Comparison of ENCODE assay signal across 8 cellular contexts in genomic region chr10:79084012-79084971, GRCh38. TPM values are rescaled to one million over a fixed set of nuclear protein-coding genes. Genes with fewer than 3 reads are reported as not detected.
DNase-seq lines count a peak whose midpoint lies in the region; ATAC-seq and TF ChIP-seq lines count a peak whose summit lies in the region.

No MANE protein-coding gene starts in this region.

- no peaks in the 10 kb centered on the region for H3K36me3 ChIP-seq in hepatocyte (replicated peaks; ENCODE audit: insufficient read depth, low read depth)

- no peak for TF ChIP-seq CTCF in NB4 (IDR thresholded peaks at IDR 0.05; ENCODE audit: low read depth, low read length)
- TF ChIP-seq CTCF in astrocyte of the spinal cord (IDR thresholded peaks at IDR 0.05; ENCODE audit: low read depth, low read length), result no peak
- TF ChIP-seq CTCF in hepatocyte (IDR thresholded peaks at IDR 0.05; ENCODE audit: poor library complexity), result no peak

- H2AFZ ChIP-seq in hepatocyte, result no peak overlapping the region

- peak overlapping the region; percentile 71 for H3K27ac ChIP-seq in hepatocyte

- 57% methylated on average over 9 of the region's 9 CpGs for WGBS in hepatocyte (ENCODE audit: low lambda C conversion rate, missing lambda C conversion rate)

- no peaks in the 10 kb centered on the region for H3K9me2 ChIP-seq in hepatocyte (replicated peaks; ENCODE audit: insufficient read depth)

- H3K4me2 ChIP-seq in hepatocyte, result peak overlapping the region; percentile 6

- no peak overlapping the region for H3K4me3 ChIP-seq in NB4 (ENCODE audit: low read depth, low read length)
- H3K4me3 ChIP-seq in astrocyte of the spinal cord (ENCODE audit: low read depth, low read length), result no peak overlapping the region
- no peak overlapping the region for H3K4me3 ChIP-seq in hepatocyte
- H3K4me3 ChIP-seq in skeletal muscle cell (ENCODE audit: low read depth, low read length), result no peak overlapping the region

- H3K4me1 ChIP-seq in hepatocyte (ENCODE audit: insufficient read depth), result peaks cover 55% of the 10 kb centered on the region

- no peaks in the 10 kb centered on the region for H3K9me3 ChIP-seq in hepatocyte (ENCODE audit: low read depth)

- no peak for ATAC-seq in GM19324 (IDR thresholded peaks at IDR 0.05; ENCODE audit: low FRiP score, unreplicated experiment)

- H4K20me1 ChIP-seq in hepatocyte (ENCODE audit: insufficient read depth, poor library complexity, severe bottlenecking), result peaks cover 100% of the 10 kb centered on the region

- peaks cover 100% of the 10 kb centered on the region for H3K79me2 ChIP-seq in hepatocyte

- in situ Hi-C loops in astrocyte of the spinal cord (cut with HindIII; ENCODE audit: low sequenced_read_pairs), result no loop called here

- DNase-seq in NCI-H146 (lab: John Stamatoyannopoulos, UW) (peak; percentile 9), NCI-H146 treated with DMSO at 0.1 percent for 48 hours (lab: John Stamatoyannopoulos, UW; ENCODE audit: unreplicated experiment) (no peak), NB4 (ENCODE audit: low read depth) (peak; percentile 90), astrocyte of the spinal cord (ENCODE audit: low read depth, low spot score) (peak; percentile 82), hepatocyte (ENCODE audit: low spot score) (peak; percentile 82), skeletal muscle cell (ENCODE audit: low read depth) (peak; percentile 60), cerebellum (ENCODE audit: low spot score) (no peak)

- no peak for TF ChIP-seq POLR2A in NB4 (IDR thresholded peaks at IDR 0.05; ENCODE audit: extremely low read depth, insufficient read length)

- no peaks in the 10 kb centered on the region for H3K27me3 ChIP-seq in hepatocyte

RNA-seq across cellular contexts. Expression of gene ZMIZ1, which starts 15.5 kb away (rescaled TPM):
- total RNA-seq in hepatocyte (16.5 and 30.9 TPM in 2 replicates), cerebellum (53.4 TPM)
- polyA plus RNA-seq in hepatocyte, result 32.4 and 34.4 TPM in 2 replicates

Comparison
In these comparisons a context has a peak if more than half of its experiments do, and no peak if none do; other contexts are left out.
1. DNase-seq: peak in NCI-H146 (single experiment), NB4 (single experiment), astrocyte of the spinal cord (single experiment), hepatocyte (single experiment) and skeletal muscle cell (single experiment); none in NCI-H146 treated with DMSO at 0.1 percent for 48 hours (single experiment) and cerebellum (single experiment).